Comparison of ENCODE assay signal across 24 cellular contexts in the genomic region with DNA sequence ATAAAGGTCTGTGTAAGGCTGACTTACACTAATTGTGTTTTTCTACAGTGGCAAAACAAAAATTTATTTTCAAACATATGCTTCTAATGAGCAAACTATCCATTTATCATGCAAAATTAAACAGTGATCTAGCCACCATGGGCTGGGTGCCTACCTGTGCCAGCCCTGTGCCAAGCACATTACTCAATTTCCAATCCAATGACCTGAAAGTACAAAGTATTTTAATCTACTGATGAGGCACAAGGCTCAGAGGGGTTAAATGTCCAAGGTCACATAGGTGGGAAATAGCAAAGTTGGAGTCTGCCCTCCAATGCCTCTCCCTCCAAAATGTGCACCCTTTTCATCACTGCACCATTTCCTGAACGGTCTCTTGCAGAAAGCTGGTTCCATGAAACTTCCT.
DNase-seq lines count a peak whose midpoint lies in the region; ATAC-seq, FAIRE-seq and TF ChIP-seq lines count a peak whose summit lies in the region.
"Had no signal": no experiment of that assay in that cellular context is flagged by ENCODE, and none has a peak within 500 bp of the region (broad histone marks: within the 10 kb centered on the region; RNA-seq: fewer than 3 reads in every experiment).

No MANE protein-coding gene starts in this region.

- in situ Hi-C loops in HepG2 (cut with HindIII; ENCODE audit: extremely low pct_ligation_motif_present, low pct_unique_long_range_greater_than_20kb), result no loop called here

- TF ChIP-seq POLR2A in HepG2 (IDR thresholded peaks at IDR 0.05; ENCODE audit: insufficient read depth in 1 of 2, low read depth in 2 of 2, low read length in 2 of 2), result no peak

- BruUV-seq in HepG2 (replicated peaks; lab: Mats Ljungman, UMichigan), result no TSS peak

- peaks cover 0 to 2% (median 0%) of the 10 kb centered on the region in 4 donors for H3K27me3 ChIP-seq in liver (ENCODE audit: control insufficient read depth in 4 of 4, insufficient read depth in 4 of 4, low read length in 3 of 4)
- no peaks in the 10 kb centered on the region for H3K27me3 ChIP-seq in HepG2 (ENCODE audit: control insufficient read depth in 1 of 2, insufficient read depth in 2 of 2, low read length in 2 of 2)
- H3K27me3 ChIP-seq in neural cell (ENCODE audit: insufficient read depth, low read depth, low read length), result no peaks in the 10 kb centered on the region
- H3K27me3 ChIP-seq: BE2C; BLaER1 treated with 17β-estradiol and CSF1 and Interleukin-3, amounts not matched to agents 10 nM and 100 nM had no signal

- no peak for DNase-seq in HepG2 (ENCODE audit: low spot score)
- DNase-seq in left lobe of liver (ENCODE audit: low spot score), result no peak
- no peak for DNase-seq in UCSD-AML1 (lab: John Stamatoyannopoulos, UW; ENCODE audit: unreplicated experiment)
- no peak for DNase-seq in NOMO-1 (lab: John Stamatoyannopoulos, UW; ENCODE audit: unreplicated experiment in 2 of 2)
- DNase-seq: ACHN; AML-193; BE2C; CD4-positive, alpha-beta T cell; CD8-positive, alpha-beta memory T cell; DMS 273 treated with DMSO at 0.1 percent for 48 hours; DMS79; EL; GDM1; GM23248; H7; HCEC 1CT had no signal

- FAIRE-seq in HepG2 (lab: Jason Lieb, UNC), result no peak
- FAIRE-seq: A204.1, GM12878, GM19239, H1 had no signal

- H3K27ac ChIP-seq in liver (ENCODE audit: low read depth in 1 of 2, low read length in 2 of 2) (no peak overlapping the region), HepG2 (ENCODE audit: extremely low read length, insufficient read depth, low read length) (no peak overlapping the region), neural cell (ENCODE audit: low read length) (peak overlapping the region; percentile 72)
- H3K27ac ChIP-seq: 22Rv1; BLaER1 treated with 17β-estradiol and CSF1 and Interleukin-3, amounts not matched to agents 10 nM and 100 nM; GM23248 had no signal

- no peaks in the 10 kb centered on the region for H3F3A ChIP-seq in neural cell (ENCODE audit: insufficient read depth, low read length, poor library complexity, severe bottlenecking)

- H3K79me2 ChIP-seq in HepG2 (ENCODE audit: insufficient read depth, low read length) (no peaks in the 10 kb centered on the region), neural cell (replicated peaks; ENCODE audit: insufficient read depth, low read length) (no peaks in the 10 kb centered on the region)

- WGBS in liver, result 90% methylated on average over 1 of the region's 1 CpG
- WGBS in HepG2 (ENCODE audit: low lambda C conversion rate), result 23% methylated on average over 1 of the region's 1 CpG

- ATAC-seq in HepG2, result no peak
- ATAC-seq in left lobe of liver, result peak; percentile 54
- ATAC-seq: GM12878 had no signal

- CTCF ChIA-PET in HepG2 (lab: Yijun Ruan, JAX; ENCODE audit: low intra/inter-chr PET ratio, low total read pairs), result no interaction called here

- H2AFZ ChIP-seq in HepG2 (ENCODE audit: low read length), result no peak overlapping the region
- H2AFZ ChIP-seq in neural cell (ENCODE audit: low read depth, low read length), result no peak overlapping the region
- H2AFZ ChIP-seq: GM23248 had no signal

- H3K4me3 ChIP-seq in liver (ENCODE audit: low read depth in 1 of 3, low read length in 3 of 3), result no peak overlapping the region
- H3K4me3 ChIP-seq in HepG2 (replicated peaks in 1 of 3; ENCODE audit: insufficient read depth in 1 of 3, low read depth in 2 of 3, low read length in 3 of 3), result no peak overlapping the region
- no peak overlapping the region for H3K4me3 ChIP-seq in neural cell (ENCODE audit: low read length)
- H3K4me3 ChIP-seq: BLaER1 treated with 17β-estradiol and CSF1 and Interleukin-3, amounts not matched to agents 10 nM and 100 nM; GM12878; GM23248 had no signal

- no peak for TF ChIP-seq RAD21 in liver (IDR thresholded peaks at IDR 0.05)
- no peak for TF ChIP-seq RAD21 in HepG2 (CRISPR knock-in tag; IDR thresholded peaks at IDR 0.05)
- TF ChIP-seq RAD21 in neural cell (conservative IDR thresholded peaks at IDR 0.05), result no peak

- no peaks in the 10 kb centered on the region for H3K36me3 ChIP-seq in liver (ENCODE audit: control insufficient read depth in 4 of 4, insufficient read depth in 3 of 4, low read depth in 1 of 4, low read length in 3 of 4)
- H3K36me3 ChIP-seq in HepG2 (replicated peaks in 1 of 2; ENCODE audit: control insufficient read depth in 1 of 2, insufficient read depth in 2 of 2, low read length in 2 of 2), result no peaks in the 10 kb centered on the region
- H3K36me3 ChIP-seq in neural cell (ENCODE audit: insufficient read depth, low read length), result no peaks in the 10 kb centered on the region
- H3K36me3 ChIP-seq: BE2C; BLaER1 treated with 17β-estradiol and CSF1 and Interleukin-3, amounts not matched to agents 10 nM and 100 nM had no signal

- H3K4me2 ChIP-seq in HepG2 (ENCODE audit: low read depth, low read length), result no peak overlapping the region
- H3K4me2 ChIP-seq in neural cell (ENCODE audit: low read length), result no peak overlapping the region
- H3K4me2 ChIP-seq: BLaER1 treated with 17β-estradiol and CSF1 and Interleukin-3, amounts not matched to agents 10 nM and 100 nM had no signal

- H3K9me2 ChIP-seq in neural cell (ENCODE audit: insufficient read depth, low read length), result no peaks in the 10 kb centered on the region

- TF ChIP-seq EP300 in HepG2 (IDR thresholded peaks at IDR 0.05; ENCODE audit: low read depth in 2 of 2, low read length in 2 of 2) (no peak), HepG2 (CRISPR knock-in tag; IDR thresholded peaks at IDR 0.05; ENCODE audit: borderline replicate concordance) (no peak), neural cell (conservative IDR thresholded peaks at IDR 0.05; ENCODE audit: poor library complexity, severe bottlenecking) (no peak)

- no peaks in the 10 kb centered on the region for H4K20me1 ChIP-seq in HepG2 (ENCODE audit: insufficient read depth, low read length)
- no peaks in the 10 kb centered on the region for H4K20me1 ChIP-seq in neural cell (ENCODE audit: insufficient read depth)
- H4K20me1 ChIP-seq: BLaER1 treated with 17β-estradiol and CSF1 and Interleukin-3, amounts not matched to agents 10 nM and 100 nM had no signal

- H3K4me1 ChIP-seq in liver (ENCODE audit: control insufficient read depth in 4 of 4, insufficient read depth in 4 of 4, low read length in 3 of 4) (peaks cover 0 to 3% (median 0%) of the 10 kb centered on the region in 4 donors), HepG2 (ENCODE audit: insufficient read depth, low read length) (no peaks in the 10 kb centered on the region)

- intact Hi-C loops in HepG2 (cut with micrococcal nuclease; ENCODE audit: unreplicated experiment), result no loop called here

- POLR2A ChIA-PET in HepG2 (lab: Yijun Ruan, JAX), result no interaction called here

- no peaks in the 10 kb centered on the region for H3K9me3 ChIP-seq in liver (ENCODE audit: control insufficient read depth in 4 of 4, low read length in 3 of 4)
- H3K9me3 ChIP-seq in HepG2 (ENCODE audit: low read length), result no peaks in the 10 kb centered on the region
- H3K9me3 ChIP-seq in neural cell (ENCODE audit: low read length), result no peaks in the 10 kb centered on the region
- H3K9me3 ChIP-seq: BE2C; BLaER1 treated with 17β-estradiol and CSF1 and Interleukin-3, amounts not matched to agents 10 nM and 100 nM had no signal

- TF ChIP-seq CTCF in liver (IDR thresholded peaks at IDR 0.05; ENCODE audit: low read depth, low read length, missing input control) (no peak), HepG2 (CRISPR knock-in tag; IDR thresholded peaks at IDR 0.05) (no peak), neural cell (IDR thresholded peaks at IDR 0.05; ENCODE audit: poor library complexity, severe bottlenecking) (no peak)

- no peak overlapping the region for H3K9ac ChIP-seq in liver (ENCODE audit: low read depth in 1 of 2, low read length in 2 of 2)
- no peak overlapping the region for H3K9ac ChIP-seq in HepG2 (ENCODE audit: insufficient read depth, low read depth, low read length)
- H3K9ac ChIP-seq in neural cell (ENCODE audit: low read length), result no peak overlapping the region
- H3K9ac ChIP-seq: BLaER1 treated with 17β-estradiol and CSF1 and Interleukin-3, amounts not matched to agents 10 nM and 100 nM; GM23248 had no signal

TF ChIP-seq in liver, 16 proteins besides CTCF, POLR2A, EP300 and RAD21 (continues in another document):
- peak; percentile 62 to 87 for TF ChIP-seq HNF4A (conservative IDR thresholded peaks at IDR 0.05)

TF ChIP-seq in HepG2, 621 proteins besides CTCF, POLR2A, EP300 and RAD21 (continues in another document):
- no peak for TF ChIP-seq HES4 (CRISPR knock-in tag; IDR thresholded peaks at IDR 0.05; ENCODE audit: borderline replicate concordance)
- no peak for TF ChIP-seq ZNF34 (CRISPR knock-in tag; IDR thresholded peaks at IDR 0.05; ENCODE audit: borderline replicate concordance)

TF ChIP-seq in neural cell, 6 proteins besides CTCF, POLR2A, EP300 and RAD21:
- no peak for TF ChIP-seq POLR2AphosphoS5 (IDR thresholded peaks at IDR 0.05)
- no peak for TF ChIP-seq TAF1 (IDR thresholded peaks at IDR 0.05; ENCODE audit: low read depth)
- no peak for TF ChIP-seq EZH2 (IDR thresholded peaks at IDR 0.05; ENCODE audit: borderline replicate concordance, insufficient read depth, low read length, poor library complexity, severe bottlenecking)
- no peak for TF ChIP-seq MXI1 (conservative IDR thresholded peaks at IDR 0.05; ENCODE audit: poor library complexity, severe bottlenecking)
- TF ChIP-seq, protein P1, sequence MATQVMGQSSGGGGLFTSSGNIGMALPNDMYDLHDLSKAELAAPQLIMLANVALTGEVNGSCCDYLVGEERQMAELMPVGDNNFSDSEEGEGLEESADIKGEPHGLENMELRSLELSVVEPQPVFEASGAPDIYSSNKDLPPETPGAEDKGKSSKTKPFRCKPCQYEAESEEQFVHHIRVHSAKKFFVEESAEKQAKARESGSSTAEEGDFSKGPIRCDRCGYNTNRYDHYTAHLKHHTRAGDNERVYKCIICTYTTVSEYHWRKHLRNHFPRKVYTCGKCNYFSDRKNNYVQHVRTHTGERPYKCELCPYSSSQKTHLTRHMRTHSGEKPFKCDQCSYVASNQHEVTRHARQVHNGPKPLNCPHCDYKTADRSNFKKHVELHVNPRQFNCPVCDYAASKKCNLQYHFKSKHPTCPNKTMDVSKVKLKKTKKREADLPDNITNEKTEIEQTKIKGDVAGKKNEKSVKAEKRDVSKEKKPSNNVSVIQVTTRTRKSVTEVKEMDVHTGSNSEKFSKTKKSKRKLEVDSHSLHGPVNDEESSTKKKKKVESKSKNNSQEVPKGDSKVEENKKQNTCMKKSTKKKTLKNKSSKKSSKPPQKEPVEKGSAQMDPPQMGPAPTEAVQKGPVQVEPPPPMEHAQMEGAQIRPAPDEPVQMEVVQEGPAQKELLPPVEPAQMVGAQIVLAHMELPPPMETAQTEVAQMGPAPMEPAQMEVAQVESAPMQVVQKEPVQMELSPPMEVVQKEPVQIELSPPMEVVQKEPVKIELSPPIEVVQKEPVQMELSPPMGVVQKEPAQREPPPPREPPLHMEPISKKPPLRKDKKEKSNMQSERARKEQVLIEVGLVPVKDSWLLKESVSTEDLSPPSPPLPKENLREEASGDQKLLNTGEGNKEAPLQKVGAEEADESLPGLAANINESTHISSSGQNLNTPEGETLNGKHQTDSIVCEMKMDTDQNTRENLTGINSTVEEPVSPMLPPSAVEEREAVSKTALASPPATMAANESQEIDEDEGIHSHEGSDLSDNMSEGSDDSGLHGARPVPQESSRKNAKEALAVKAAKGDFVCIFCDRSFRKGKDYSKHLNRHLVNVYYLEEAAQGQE (IDR thresholded peaks at IDR 0.05; ENCODE audit: borderline replicate concordance), result no peak
- TF ChIP-seq SMC3 (conservative IDR thresholded peaks at IDR 0.05; ENCODE audit: poor library complexity), result no peak
